23 cellular contexts compared by ENCODE assay signal in the genomic region with DNA sequence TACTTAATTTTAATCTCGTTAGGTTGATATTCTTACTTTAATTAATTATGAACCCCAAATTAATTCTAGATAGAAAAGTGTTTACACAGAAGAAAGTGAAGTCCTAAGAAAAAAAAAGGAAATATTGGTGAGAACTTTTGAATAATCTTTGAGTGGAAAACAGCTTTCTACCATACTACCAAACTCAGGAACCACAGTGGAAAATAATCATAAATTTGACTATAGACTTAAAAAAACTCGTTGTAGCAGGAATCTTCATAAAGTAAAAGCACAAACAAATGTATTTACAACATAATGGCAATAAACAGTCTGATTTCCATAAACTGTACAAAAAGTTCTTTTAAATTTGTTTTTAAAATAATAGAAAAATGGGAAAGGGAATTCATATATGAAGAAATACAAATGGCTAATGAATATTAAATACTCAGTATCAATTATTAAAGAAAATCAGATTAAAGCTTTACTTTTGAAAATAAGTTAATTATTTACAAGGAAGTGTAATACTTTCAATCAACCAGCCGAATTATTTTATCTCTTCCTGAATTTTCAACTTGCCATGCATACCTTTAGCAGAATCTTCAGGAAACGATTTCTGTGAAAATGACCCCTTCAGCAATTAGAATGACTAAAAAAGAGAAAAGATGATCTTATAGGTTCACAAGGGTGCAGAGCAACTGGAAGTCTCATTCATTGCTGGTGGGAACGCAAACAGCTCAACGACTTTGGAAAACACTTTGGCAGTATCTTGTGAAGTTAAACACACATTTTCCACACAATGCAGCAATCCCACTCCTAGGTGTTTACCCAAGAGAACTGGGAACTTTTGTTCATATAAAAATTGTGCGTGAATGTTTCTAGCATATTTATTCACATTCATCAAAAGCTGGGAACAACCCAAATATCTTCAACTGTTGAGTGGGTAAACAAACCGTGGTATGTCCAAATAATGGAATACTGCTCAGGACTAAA.
"Had no signal": no experiment of that assay in that cellular context is flagged by ENCODE, and none has a peak within 500 bp of the region (broad histone marks: within the 10 kb centered on the region; RNA-seq: fewer than 3 reads in every experiment).

No MANE protein-coding gene starts in this region.

- H3K4me1 Mint-ChIP-seq: naive thymus-derived CD4-positive, alpha-beta T cell; stimulated activated memory B cell treated with anti-CD40 and anti-IgM and Interleukin-4, amounts not matched to agents 10 μg/mL and 1 μg/mL and 100 μg/mL, for 72 hours had no signal

- H3K9me3 ChIP-seq: spleen, testis, tibial nerve, upper lobe of right lung, vagina had no signal

- H3K4me3 ChIP-seq: lung, spleen, testis, tibial nerve, upper lobe of right lung, vagina had no signal

- H3K4me3 Mint-ChIP-seq: endodermal cell; naive thymus-derived CD4-positive, alpha-beta T cell; nephron progenitor cell; stimulated activated memory B cell treated with anti-CD40 and anti-IgM and Interleukin-4, amounts not matched to agents 10 μg/mL and 1 μg/mL and 100 μg/mL, for 72 hours; stimulated activated naive CD8-positive, alpha-beta T cell treated with anti-CD3 and anti-CD28 coated beads, Interleukin-15, Interleukin-2, amounts not matched to agents 100 ng/mL and 50 ng/mL, for 24 hours had no signal

- H3K36me3 ChIP-seq: spleen, tibial nerve, upper lobe of right lung, vagina had no signal

- H3K27ac ChIP-seq: foreskin keratinocyte, spleen, testis, tibial nerve, upper lobe of right lung, vagina had no signal

- H3K27ac Mint-ChIP-seq: endodermal cell; naive thymus-derived CD4-positive, alpha-beta T cell; nephron progenitor cell; stimulated activated memory B cell treated with anti-CD40 and anti-IgM and Interleukin-4, amounts not matched to agents 10 μg/mL and 1 μg/mL and 100 μg/mL, for 72 hours; stimulated activated naive CD8-positive, alpha-beta T cell treated with anti-CD3 and anti-CD28 coated beads, Interleukin-15, Interleukin-2, amounts not matched to agents 100 ng/mL and 50 ng/mL, for 24 hours had no signal

- H3K36me3 Mint-ChIP-seq: naive thymus-derived CD4-positive, alpha-beta T cell; stimulated activated memory B cell treated with anti-CD40 and anti-IgM and Interleukin-4, amounts not matched to agents 10 μg/mL and 1 μg/mL and 100 μg/mL, for 72 hours had no signal

- FAIRE-seq: endothelial cell of umbilical vein, kidney had no signal

- ATAC-seq: foreskin keratinocyte; left cardiac atrium; left ventricle myocardium superior; naive thymus-derived CD4-positive, alpha-beta T cell; sciatic nerve; stimulated activated memory B cell treated with anti-CD40 and anti-IgM and Interleukin-4, amounts not matched to agents 10 μg/mL and 1 μg/mL and 100 μg/mL, for 72 hours; upper lobe of right lung had no signal

- H3K4me1 ChIP-seq: spleen, testis, upper lobe of right lung, vagina had no signal

- DNase-seq: effector CD4-positive, alpha-beta T cell; endodermal cell; erythroblast; foreskin keratinocyte; kidney; left cardiac atrium; left ventricle myocardium superior; mesendoderm; naive thymus-derived CD4-positive, alpha-beta T cell; nephron progenitor cell; spleen; stimulated activated CD4-positive, alpha-beta T cell treated with anti-CD3 and anti-CD28 coated beads, Interleukin-15, amount 100 ng/mL, for 24 hours; stimulated activated CD4-positive, alpha-beta T cell treated with anti-CD3 and anti-CD28 coated beads, Interleukin-1b, Interleukin-23, amount 100 ng/mL, for 48 hours; stimulated activated CD4-positive, alpha-beta T cell treated with anti-CD3 and anti-CD28 coated beads, Interleukin-4, amount 100 ng/mL, for 24 hours; testis; upper lobe of right lung had no signal

- H3K9me3 Mint-ChIP-seq: naive thymus-derived CD4-positive, alpha-beta T cell; stimulated activated memory B cell treated with anti-CD40 and anti-IgM and Interleukin-4, amounts not matched to agents 10 μg/mL and 1 μg/mL and 100 μg/mL, for 72 hours; stimulated activated naive CD8-positive, alpha-beta T cell treated with anti-CD3 and anti-CD28 coated beads, Interleukin-15, Interleukin-2, amounts not matched to agents 100 ng/mL and 50 ng/mL, for 24 hours had no signal

- H3K27me3 ChIP-seq: foreskin keratinocyte, testis, tibial nerve, upper lobe of right lung, vagina had no signal
